In the genomic region with DNA sequence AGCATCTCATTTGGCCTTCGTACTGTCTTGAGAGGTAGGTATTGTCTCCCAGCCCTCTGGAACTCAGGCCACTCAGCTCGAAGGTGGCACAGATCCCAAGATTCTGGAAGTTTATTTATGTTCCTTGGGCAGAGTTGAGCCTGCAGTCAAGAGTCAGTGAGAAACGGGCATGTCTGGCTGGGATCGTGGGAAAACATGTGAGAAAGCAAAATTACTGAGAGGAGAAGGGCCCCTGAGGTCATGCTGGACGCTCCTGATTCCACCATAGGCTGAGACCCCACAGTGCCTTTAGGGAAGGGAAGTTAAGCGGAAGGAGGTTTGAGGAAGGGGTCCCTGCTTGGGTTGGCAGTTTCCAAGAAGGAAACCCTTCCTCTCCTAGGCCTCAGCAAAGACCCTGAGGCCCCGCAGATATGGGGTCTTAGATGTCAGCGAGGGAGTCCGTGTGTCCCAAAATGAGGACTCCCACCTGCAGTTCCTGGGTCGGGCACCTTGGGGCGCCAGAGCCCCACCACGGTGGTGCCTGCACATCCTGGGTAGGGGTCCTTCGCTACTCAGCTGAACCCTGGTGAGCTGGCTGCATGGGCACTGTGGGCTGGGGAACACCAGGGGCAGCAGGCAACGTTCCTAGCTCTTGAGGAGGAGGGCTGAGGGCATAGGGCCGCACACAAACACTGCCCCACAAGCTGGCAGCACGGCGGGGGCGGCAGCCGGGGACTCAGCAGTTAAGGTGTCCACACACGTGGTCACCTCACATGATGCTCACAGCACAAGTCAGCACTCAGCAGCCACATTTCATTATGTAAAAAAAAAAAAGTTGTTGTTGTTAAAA, we compare ENCODE assay signal across 8 cellular contexts. TPM values are rescaled to one million over a fixed set of nuclear protein-coding genes. Genes with fewer than 3 reads are reported as not detected.
A peak's percentile ranks its signal among the peaks of the same experiment; 100 is the strongest.
DNase-seq lines count a peak whose midpoint lies in the region; TF ChIP-seq lines count a peak whose summit lies in the region.

No MANE protein-coding gene starts in this region.

- peak overlapping the region; percentile 47 for H3K9ac ChIP-seq in NT2/D1 (ENCODE audit: insufficient read length, low read depth)

- POLR2A ChIA-PET in CD8-positive, alpha-beta memory T cell (lab: Charles Lee): no interaction called here

- H3K27ac ChIP-seq in caudate nucleus (ENCODE audit: low read depth, low read length): peak overlapping the region; percentile 62
- no peak overlapping the region for H3K27ac ChIP-seq in CD8-positive, alpha-beta memory T cell (ENCODE audit: low read depth, low read length)

- no peaks in the 10 kb centered on the region for H3K36me3 Mint-ChIP-seq in type B pancreatic cell
- peaks cover 0 to 23% (median 2%) of the 10 kb centered on the region in 3 donors for H3K36me3 Mint-ChIP-seq in CD8-positive, alpha-beta memory T cell

- CTCF ChIA-PET in CD8-positive, alpha-beta memory T cell (lab: Charles Lee): interaction anchor here (0.6 to 4.7 kb wide), 5 partner anchors 44 to 88 kb away, joined by 3 to 26 read pairs (median 6); partner anchors contain the start of gene PMF1

- peaks cover 34% of the 10 kb centered on the region for H3K4me1 ChIP-seq in NT2/D1 (ENCODE audit: insufficient read depth, insufficient read length)
- H3K4me1 ChIP-seq in CD8-positive, alpha-beta memory T cell (ENCODE audit: insufficient read depth, low read length): peaks cover under 1% of the 10 kb centered on the region

- TF ChIP-seq CTCF in GM12864 (IDR thresholded peaks at IDR 0.05; ENCODE audit: low read depth, low read length, missing control alignments): peak; percentile 86
- TF ChIP-seq CTCF in type B pancreatic cell (conservative IDR thresholded peaks at IDR 0.05): peak; percentile 83

- H3K4me3 ChIP-seq in GM12864 (ENCODE audit: low read depth, low read length) (no peak overlapping the region), NT2/D1 (ENCODE audit: insufficient read length, low read depth) (no peak overlapping the region)
- no peak overlapping the region for H3K4me3 ChIP-seq in CD8-positive, alpha-beta memory T cell (ENCODE audit: low read length)

- H3K9me3 Mint-ChIP-seq in type B pancreatic cell: no peaks in the 10 kb centered on the region
- H3K9me3 Mint-ChIP-seq in CD8-positive, alpha-beta memory T cell: peaks cover 0 to 2% (median 0%) of the 10 kb centered on the region in 5 donors

- H3K4me3 Mint-ChIP-seq in type B pancreatic cell: no peak overlapping the region
- peak overlapping the region in 1 of 7 donors; percentile 59 for H3K4me3 Mint-ChIP-seq in CD8-positive, alpha-beta memory T cell

- DNase-seq in GM12864 (ENCODE audit: low read depth) (no peak), NT2/D1 (ENCODE audit: low read depth, low spot score) (peak; percentile 76), caudate nucleus (lab: John Stamatoyannopoulos, UW) (peak in 17 of 61 donors; percentile 15 to 70 (median 45)), medulla oblongata (ENCODE audit: extremely low spot score) (peak; percentile 62), type B pancreatic cell (ENCODE audit: extremely low spot score, unreplicated experiment) (no peak), DMS79 treated with DMSO at 0.1 percent for 48 hours (lab: John Stamatoyannopoulos, UW) (no peak), COLO668 (lab: John Stamatoyannopoulos, UW; ENCODE audit: unreplicated experiment) (no peak)
- DNase-seq in CD8-positive, alpha-beta memory T cell: no peak

- H3K27me3 ChIP-seq in NT2/D1 (ENCODE audit: insufficient read depth, insufficient read length): no peaks in the 10 kb centered on the region
- no peaks in the 10 kb centered on the region for H3K27me3 ChIP-seq in CD8-positive, alpha-beta memory T cell (ENCODE audit: insufficient read depth, low read length, poor library complexity, severe bottlenecking)

- peaks cover 28% of the 10 kb centered on the region for H3K4me1 Mint-ChIP-seq in type B pancreatic cell (ENCODE audit: unreplicated experiment)
- H3K4me1 Mint-ChIP-seq in CD8-positive, alpha-beta memory T cell: peaks cover 3 to 7% (median 6%) of the 10 kb centered on the region in 3 donors

- H3K36me3 ChIP-seq in NT2/D1 (ENCODE audit: insufficient read depth, insufficient read length, low read length): peaks cover 55% of the 10 kb centered on the region
- H3K36me3 ChIP-seq in CD8-positive, alpha-beta memory T cell (ENCODE audit: insufficient read depth, low read length): no peaks in the 10 kb centered on the region

- H3K27ac Mint-ChIP-seq in type B pancreatic cell: peak overlapping the region; percentile 65
- peak overlapping the region in 4 of 8 donors; percentile 21 to 58 (median 38) for H3K27ac Mint-ChIP-seq in CD8-positive, alpha-beta memory T cell

- peaks cover 2% of the 10 kb centered on the region for H3K27me3 Mint-ChIP-seq in type B pancreatic cell
- H3K27me3 Mint-ChIP-seq in CD8-positive, alpha-beta memory T cell: no peaks in the 10 kb centered on the region

- no peaks in the 10 kb centered on the region for H3K9me3 ChIP-seq in NT2/D1 (ENCODE audit: insufficient read depth, low read length)
- no peaks in the 10 kb centered on the region for H3K9me3 ChIP-seq in CD8-positive, alpha-beta memory T cell (ENCODE audit: low read length)

RNA-seq across cellular contexts. Expression of gene SEMA4A, which starts 12.3 kb away (rescaled TPM):
- 7.1 and 12.9 TPM in 2 replicates for total RNA-seq in type B pancreatic cell (ENCODE audit: low replicate concordance)
- total RNA-seq in CD8-positive, alpha-beta memory T cell: 10 to 100 TPM; 21.6 to 23.0 TPM
- polyA plus RNA-seq in CD8-positive, alpha-beta memory T cell: 10.7 TPM

RNA-seq across cellular contexts. Expression of gene LMNA, which starts 26.6 kb away (rescaled TPM):
- total RNA-seq in type B pancreatic cell (ENCODE audit: low replicate concordance): 141 and 400 TPM in 2 replicates
- total RNA-seq in CD8-positive, alpha-beta memory T cell: 100 to 1,000 TPM; 325 to 335 TPM
- polyA plus RNA-seq in CD8-positive, alpha-beta memory T cell: 13.9 TPM

RNA-seq across cellular contexts. Expression of gene SLC25A44, which starts 52.8 kb away (rescaled TPM):
- 18.6 and 21.8 TPM in 2 replicates for total RNA-seq in type B pancreatic cell (ENCODE audit: low replicate concordance)
- 10 to 100 TPM; 30.8 to 32.4 TPM for total RNA-seq in CD8-positive, alpha-beta memory T cell
- 21.4 TPM for polyA plus RNA-seq in CD8-positive, alpha-beta memory T cell

RNA-seq across cellular contexts. Expression of gene MEX3A, which starts 58.8 kb away (rescaled TPM):
- total RNA-seq in type B pancreatic cell (ENCODE audit: low replicate concordance): 31.0 and 61.9 TPM in 2 replicates
- total RNA-seq in CD8-positive, alpha-beta memory T cell: 1 to 10 TPM in 1 of 2 experiments, under 1 TPM in 1; 0.24 to 1.0 TPM
- polyA plus RNA-seq in CD8-positive, alpha-beta memory T cell: not detected

Comparison
In these comparisons a context has a peak if more than half of its experiments do, and no peak if none do; other contexts are left out.
1. DNase-seq: peak in NT2/D1 (single experiment) and medulla oblongata (single experiment); none in GM12864 (single experiment), type B pancreatic cell (single experiment), DMS79 treated with DMSO at 0.1 percent for 48 hours (single experiment), CD8-positive, alpha-beta memory T cell (0 of 5) and COLO668 (single experiment).